ENCODE assay signal across 11 cellular contexts in the genomic region with DNA sequence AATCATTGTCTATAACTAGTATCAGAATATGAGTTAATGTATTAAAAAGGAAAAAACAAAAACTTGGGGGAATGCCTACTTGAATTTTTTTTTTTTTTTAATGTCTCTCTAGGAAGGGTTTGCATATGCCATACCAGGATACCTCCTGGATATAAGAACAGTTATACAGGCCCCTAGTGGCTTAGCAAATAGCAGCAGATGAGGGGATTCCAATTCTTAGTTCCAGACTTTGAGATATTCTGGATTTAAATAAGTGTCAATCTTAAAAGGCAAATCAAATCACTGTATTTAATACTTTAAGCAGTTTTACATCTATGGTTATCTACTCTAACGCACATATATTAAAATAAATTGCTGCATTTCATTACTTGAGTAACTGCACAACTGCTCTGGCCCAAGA.
DNase-seq lines count a peak whose midpoint lies in the region; FAIRE-seq and TF ChIP-seq lines count a peak whose summit lies in the region.
"Had no signal": no experiment of that assay in that cellular context is flagged by ENCODE, and none has a peak within 500 bp of the region (broad histone marks: within the 10 kb centered on the region; RNA-seq: fewer than 3 reads in every experiment).

No MANE protein-coding gene starts in this region.

- FAIRE-seq in frontal cortex (lab: Jason Lieb, UNC): peak; percentile 3

- CTCF ChIA-PET in activated naive CD4-positive, alpha-beta T cell treated with anti-CD3 and anti-CD28 coated beads, Interleukin-2, amount 10 ng/mL, durations not matched to agents 7 days and 5 days (lab: Charles Lee): no interaction called here

- intact Hi-C loops in vagina (cut with DNase I): no loop called here

- no peak for TF ChIP-seq POLR2A in vagina (IDR thresholded peaks at IDR 0.05)

- no peak overlapping the region for H3K27ac Mint-ChIP-seq in activated naive CD4-positive, alpha-beta T cell treated with anti-CD3 and anti-CD28 coated beads, Interleukin-2, amount 10 ng/mL, durations not matched to agents 7 days and 5 days
- H3K27ac Mint-ChIP-seq: HFFc6 had no signal

- peaks cover 41% of the 10 kb centered on the region for H3K27me3 Mint-ChIP-seq in activated naive CD4-positive, alpha-beta T cell treated with anti-CD3 and anti-CD28 coated beads, Interleukin-2, amount 10 ng/mL, durations not matched to agents 7 days and 5 days

- H3K27ac ChIP-seq in vagina: no peak overlapping the region
- H3K27ac ChIP-seq: BLaER1 treated with 17β-estradiol and CSF1 and Interleukin-3, amounts not matched to agents 10 nM and 100 nM; SK-N-MC had no signal

- H3K36me3 Mint-ChIP-seq in activated naive CD4-positive, alpha-beta T cell treated with anti-CD3 and anti-CD28 coated beads, Interleukin-2, amount 10 ng/mL, durations not matched to agents 7 days and 5 days: no peaks in the 10 kb centered on the region

- H3K4me3 Mint-ChIP-seq in activated naive CD4-positive, alpha-beta T cell treated with anti-CD3 and anti-CD28 coated beads, Interleukin-2, amount 10 ng/mL, durations not matched to agents 7 days and 5 days: no peak overlapping the region
- H3K4me3 Mint-ChIP-seq: HFFc6 had no signal

- no peaks in the 10 kb centered on the region for H3K27me3 ChIP-seq in vagina

- H3K36me3 ChIP-seq in vagina: no peaks in the 10 kb centered on the region
- H3K36me3 ChIP-seq: BLaER1 treated with 17β-estradiol and CSF1 and Interleukin-3, amounts not matched to agents 10 nM and 100 nM had no signal

- H3K4me3 ChIP-seq in vagina: no peak overlapping the region
- H3K4me3 ChIP-seq: BLaER1 treated with 17β-estradiol and CSF1 and Interleukin-3, amounts not matched to agents 10 nM and 100 nM; SK-N-MC had no signal

- peak; percentile 62 for DNase-seq in NCI-H82 (lab: John Stamatoyannopoulos, UW)
- no peak for DNase-seq in NCI-H82 treated with DMSO at 0.1 percent for 48 hours (lab: John Stamatoyannopoulos, UW; ENCODE audit: unreplicated experiment)
- peak; percentile 23 for DNase-seq in SHP77 treated with DMSO at 0.1 percent for 48 hours (lab: John Stamatoyannopoulos, UW)
- peak in 1 of 2 donors; percentile 31 for DNase-seq in frontal cortex (ENCODE audit: low spot score in 2 of 2)
- DNase-seq in superior temporal gyrus (ENCODE audit: extremely low spot score): peak; percentile 89
- no peak for DNase-seq in activated naive CD4-positive, alpha-beta T cell treated with anti-CD3 and anti-CD28 coated beads, Interleukin-2, amount 10 ng/mL, durations not matched to agents 7 days and 5 days
- no peak for DNase-seq in vagina (ENCODE audit: extremely low spot score in 2 of 2)
- DNase-seq in GDM1 (lab: John Stamatoyannopoulos, UW): no peak
- DNase-seq: HFFc6 had no signal

- H3K9me3 Mint-ChIP-seq in activated naive CD4-positive, alpha-beta T cell treated with anti-CD3 and anti-CD28 coated beads, Interleukin-2, amount 10 ng/mL, durations not matched to agents 7 days and 5 days: no peaks in the 10 kb centered on the region

- H3K4me1 ChIP-seq in vagina: peaks cover 12% of the 10 kb centered on the region

- no peak for TF ChIP-seq CTCF in vagina (IDR thresholded peaks at IDR 0.05)

- H3K4me1 Mint-ChIP-seq in activated naive CD4-positive, alpha-beta T cell treated with anti-CD3 and anti-CD28 coated beads, Interleukin-2, amount 10 ng/mL, durations not matched to agents 7 days and 5 days: peaks cover 8% of the 10 kb centered on the region

- H3K9me3 ChIP-seq in vagina: no peaks in the 10 kb centered on the region
- H3K9me3 ChIP-seq: BLaER1 treated with 17β-estradiol and CSF1 and Interleukin-3, amounts not matched to agents 10 nM and 100 nM had no signal

Comparison
In these comparisons a context has a peak if more than half of its experiments do, and no peak if none do; other contexts are left out.
1. DNase-seq: peak in NCI-H82 (single experiment), SHP77 treated with DMSO at 0.1 percent for 48 hours (single experiment) and superior temporal gyrus (single experiment); none in NCI-H82 treated with DMSO at 0.1 percent for 48 hours (single experiment), activated naive CD4-positive, alpha-beta T cell treated with anti-CD3 and anti-CD28 coated beads, Interleukin-2, amount 10 ng/mL, durations not matched to agents 7 days and 5 days (single experiment), vagina (0 of 2) and GDM1 (single experiment).